In genomic region chrX:147912093-147912801, GRCh38 we compare ENCODE assay signal across 7 cellular contexts. TPM values are rescaled to one million over a fixed set of nuclear protein-coding genes. Genes with fewer than 3 reads are reported as not detected.
DNase-seq lines count a peak whose midpoint lies in the region; ATAC-seq and TF ChIP-seq lines count a peak whose summit lies in the region.

No MANE protein-coding gene starts in this region.

- H3K79me2 ChIP-seq in smooth muscle cell (ENCODE audit: low read depth), result peaks cover 45% of the 10 kb centered on the region

- no peaks in the 10 kb centered on the region for H3K36me3 ChIP-seq in GM06990 (ENCODE audit: control insufficient read depth, insufficient read depth, low read length)
- no peaks in the 10 kb centered on the region for H3K36me3 ChIP-seq in smooth muscle cell (ENCODE audit: low read depth)

- DNase-seq in GM06990 (ENCODE audit: extremely low read depth, insufficient read length) (peak; percentile 63), caudate nucleus (lab: John Stamatoyannopoulos, UW) (peak in 43 of 61 donors; percentile 0 to 58 (median 21)), inferior parietal cortex (ENCODE audit: extremely low spot score) (peak; percentile 11), smooth muscle cell (lab: John Stamatoyannopoulos, UW; ENCODE audit: unreplicated experiment) (peak; percentile 15)
- peak; percentile 14 for DNase-seq in T-helper 2 cell treated with Interferon-gamma antibody and Interleukin-4, amounts not matched to agents 5 μg/mL and 100 μg/mL, for 36 hours (ENCODE audit: low spot score)

- no peaks in the 10 kb centered on the region for H3K27me3 ChIP-seq in GM06990 (replicated peaks; ENCODE audit: control insufficient read depth, insufficient read depth, low read length)
- no peaks in the 10 kb centered on the region for H3K27me3 ChIP-seq in smooth muscle cell (ENCODE audit: low read depth)

- H3K9me3 Mint-ChIP-seq in IgD-negative memory B cell, result no peaks in the 10 kb centered on the region
- no peaks in the 10 kb centered on the region for H3K9me3 Mint-ChIP-seq in T-helper 2 cell treated with Interferon-gamma antibody and Interleukin-4, amounts not matched to agents 5 μg/mL and 100 μg/mL, for 36 hours

- H3K9me3 ChIP-seq in smooth muscle cell (replicated peaks; ENCODE audit: low read depth), result no peaks in the 10 kb centered on the region

- no peak overlapping the region for H2AFZ ChIP-seq in smooth muscle cell (ENCODE audit: low read depth)

- H3F3A ChIP-seq in smooth muscle cell (ENCODE audit: low read depth), result no peaks in the 10 kb centered on the region

- H3K9ac ChIP-seq in smooth muscle cell (ENCODE audit: low read depth), result peak overlapping the region; percentile 72

- peak overlapping the region; percentile 80 for H3K4me3 ChIP-seq in GM06990 (replicated peaks; ENCODE audit: low read depth, low read length)
- peak overlapping the region; percentile 77 for H3K4me3 ChIP-seq in smooth muscle cell

- TF ChIP-seq CTCF in GM06990 (IDR thresholded peaks at IDR 0.05; ENCODE audit: insufficient read depth, low read length, poor library complexity, severe bottlenecking) (no peak), smooth muscle cell (IDR thresholded peaks at IDR 0.05; ENCODE audit: borderline replicate concordance, insufficient read depth, poor library complexity, severe bottlenecking) (no peak)

- H3K27ac Mint-ChIP-seq in IgD-negative memory B cell, result peak overlapping the region in 2 of 3 donors; percentile 93
- H3K27ac Mint-ChIP-seq in T-helper 2 cell treated with Interferon-gamma antibody and Interleukin-4, amounts not matched to agents 5 μg/mL and 100 μg/mL, for 36 hours, result peak overlapping the region; percentile 88

- 46% methylated on average over 43 of the region's 58 CpGs for WGBS in smooth muscle cell (ENCODE audit: low lambda C conversion rate)

- no peaks in the 10 kb centered on the region for H3K36me3 Mint-ChIP-seq in IgD-negative memory B cell
- H3K36me3 Mint-ChIP-seq in T-helper 2 cell treated with Interferon-gamma antibody and Interleukin-4, amounts not matched to agents 5 μg/mL and 100 μg/mL, for 36 hours (ENCODE audit: low read depth), result no peaks in the 10 kb centered on the region

- peak overlapping the region; percentile 61 for H3K27ac ChIP-seq in caudate nucleus (ENCODE audit: low read depth, low read length)
- H3K27ac ChIP-seq in smooth muscle cell (ENCODE audit: low read depth), result peak overlapping the region; percentile 77

- ATAC-seq in GM21576 (IDR thresholded peaks at IDR 0.05; ENCODE audit: unreplicated experiment), result peak; percentile 35

- no peaks in the 10 kb centered on the region for H3K27me3 Mint-ChIP-seq in IgD-negative memory B cell
- H3K27me3 Mint-ChIP-seq in T-helper 2 cell treated with Interferon-gamma antibody and Interleukin-4, amounts not matched to agents 5 μg/mL and 100 μg/mL, for 36 hours (ENCODE audit: low read depth), result no peaks in the 10 kb centered on the region

- H3K4me2 ChIP-seq in smooth muscle cell, result peak overlapping the region; percentile 80

- H3K4me3 Mint-ChIP-seq in IgD-negative memory B cell, result peak overlapping the region; percentile 90 to 99 (median 98)
- peak overlapping the region; percentile 86 for H3K4me3 Mint-ChIP-seq in T-helper 2 cell treated with Interferon-gamma antibody and Interleukin-4, amounts not matched to agents 5 μg/mL and 100 μg/mL, for 36 hours

- H3K4me1 ChIP-seq in smooth muscle cell (ENCODE audit: low read depth), result no peaks in the 10 kb centered on the region

- H4K20me1 ChIP-seq in smooth muscle cell (ENCODE audit: low read depth), result peaks cover 50% of the 10 kb centered on the region

- peaks cover 8 to 26% (median 19%) of the 10 kb centered on the region in 3 donors for H3K4me1 Mint-ChIP-seq in IgD-negative memory B cell
- peaks cover 28% of the 10 kb centered on the region for H3K4me1 Mint-ChIP-seq in T-helper 2 cell treated with Interferon-gamma antibody and Interleukin-4, amounts not matched to agents 5 μg/mL and 100 μg/mL, for 36 hours (ENCODE audit: low read depth)

RNA-seq across cellular contexts. Expression of gene FMR1, which starts 0.5 kb away (rescaled TPM):
- polyA plus RNA-seq in IgD-negative memory B cell (3.5 TPM), smooth muscle cell (13.9 and 25.1 TPM in 2 replicates)
- 35.3 and 52.2 TPM in 2 replicates for total RNA-seq in smooth muscle cell

Comparison
In these comparisons a context has a peak if more than half of its experiments do, and no peak if none do; other contexts are left out.
1. Peak in every context shown above with its lines: DNase-seq, ATAC-seq, H3K4me3 ChIP-seq and H3K27ac ChIP-seq.
2. DNase-seq: peak in every context shown above with its lines; median percentile 63 in GM06990; 21 in caudate nucleus; 15 in smooth muscle cell; 14 in T-helper 2 cell treated with Interferon-gamma antibody and Interleukin-4, amounts not matched to agents 5 μg/mL and 100 μg/mL, for 36 hours; 11 in inferior parietal cortex.